ENCODE assay signal across 15 cellular contexts in the genomic region with DNA sequence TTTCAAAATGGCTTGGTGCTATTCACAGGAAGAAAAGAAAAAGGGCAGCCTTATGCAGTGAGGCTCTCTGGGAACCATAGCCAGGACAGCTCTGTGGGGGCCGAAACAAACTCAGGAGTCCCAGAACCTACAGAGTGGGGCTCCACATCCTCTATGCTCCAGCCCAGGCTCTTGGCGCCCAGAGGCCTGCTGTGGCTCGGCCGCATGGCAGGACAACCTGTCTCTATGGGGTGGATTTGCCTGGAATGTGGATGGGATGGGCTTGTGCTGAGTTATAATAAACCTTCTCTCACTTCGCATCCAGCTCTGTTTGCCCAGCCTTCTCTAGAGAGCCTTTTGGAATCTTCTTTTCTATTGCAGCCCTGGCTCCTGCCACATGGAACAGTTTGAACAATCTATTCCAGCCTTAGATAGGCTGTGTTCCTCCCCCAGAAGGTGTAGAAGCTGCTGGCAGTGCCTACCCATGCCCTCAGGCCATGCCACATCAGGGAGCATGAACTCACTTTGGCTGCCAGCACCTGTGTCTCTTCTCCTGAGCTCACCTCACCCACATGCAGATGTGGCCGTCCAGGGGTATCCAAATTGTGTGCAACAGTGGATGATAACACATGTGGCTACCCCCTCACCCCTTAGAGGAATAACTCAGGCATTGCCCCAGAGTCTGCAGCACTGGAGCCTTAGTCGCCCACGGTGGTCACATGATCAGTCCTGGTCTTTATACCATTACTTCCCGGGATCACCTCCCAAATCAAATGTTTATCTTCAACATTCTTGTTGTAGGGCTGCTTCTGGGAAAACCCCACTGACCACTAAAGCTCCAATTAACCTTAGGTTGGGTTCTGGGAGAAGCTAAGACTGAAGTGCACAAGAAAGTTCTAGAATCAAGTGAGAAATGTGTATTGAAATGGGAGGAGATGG.
A peak's percentile ranks its signal among the peaks of the same experiment; 100 is the strongest.
DNase-seq lines count a peak whose midpoint lies in the region; ATAC-seq and TF ChIP-seq lines count a peak whose summit lies in the region.
"Had no signal": no experiment of that assay in that cellular context is flagged by ENCODE, and none has a peak within 500 bp of the region (broad histone marks: within the 10 kb centered on the region; RNA-seq: fewer than 3 reads in every experiment).

No MANE protein-coding gene starts in this region.

- no peak for DNase-seq in WTC11 (ENCODE audit: low spot score)
- DNase-seq in left cardiac atrium, result no peak
- DNase-seq in osteoblast (ENCODE audit: insufficient read length, low spot score, missing footprints), result no peak
- no peak for DNase-seq in activated CD4-positive, alpha-beta T cell treated with anti-CD3 and anti-CD28 coated beads, Interleukin-2, amount 10 ng/mL, durations not matched to agents 24 days and 14 days
- DNase-seq in NCI-H524 treated with DMSO at 0.1 percent for 48 hours (lab: John Stamatoyannopoulos, UW), result no peak
- no peak for DNase-seq in endothelial cell (ENCODE audit: low spot score)
- no peak for DNase-seq in T-helper 17 cell
- DNase-seq: activated CD8-positive, alpha-beta memory T cell treated with anti-CD3 and anti-CD28 coated beads, Interleukin-2, amount 50 U/mL, for 4 hours; activated naive CD8-positive, alpha-beta T cell treated with anti-CD3 and anti-CD28 coated beads for 36 hours; AML-193; H9; kidney; SHP77 had no signal

- H3K27me3 ChIP-seq in osteoblast (ENCODE audit: insufficient read depth, low read length), result no peaks in the 10 kb centered on the region
- H3K27me3 ChIP-seq: neural progenitor cell had no signal

- TF ChIP-seq CTCF in C4-2B (conservative IDR thresholded peaks at IDR 0.05), result no peak
- TF ChIP-seq CTCF in WTC11 (IDR thresholded peaks at IDR 0.05), result no peak
- TF ChIP-seq CTCF in osteoblast (IDR thresholded peaks at IDR 0.05; ENCODE audit: extremely low read depth, low read depth, low read length), result no peak
- TF ChIP-seq CTCF in endothelial cell (IDR thresholded peaks at IDR 0.05; ENCODE audit: unreplicated experiment), result no peak

- no peak overlapping the region for H3K4me3 ChIP-seq in osteoblast (ENCODE audit: insufficient read depth, low read length)
- H3K4me3 ChIP-seq: neural progenitor cell had no signal

- H3K4me1 ChIP-seq in osteoblast (ENCODE audit: insufficient read depth, low read length), result peaks cover 37% of the 10 kb centered on the region
- H3K4me1 ChIP-seq: neural progenitor cell had no signal

- H3K4me3 Mint-ChIP-seq in WTC11 (no peak overlapping the region), endothelial cell (ENCODE audit: unreplicated experiment) (no peak overlapping the region), T-helper 17 cell (no peak overlapping the region)
- no peak overlapping the region for H3K4me3 Mint-ChIP-seq in activated CD4-positive, alpha-beta T cell treated with anti-CD3 and anti-CD28 coated beads, Interleukin-2, amount 10 ng/mL, durations not matched to agents 24 days and 14 days
- H3K4me3 Mint-ChIP-seq: activated naive CD8-positive, alpha-beta T cell treated with anti-CD3 and anti-CD28 coated beads for 36 hours; H9; neural progenitor cell had no signal

- intact Hi-C loops in left cardiac atrium (cut with DNase I), result no loop called here
- intact Hi-C loops in activated CD4-positive, alpha-beta T cell treated with anti-CD3 and anti-CD28 coated beads, Interleukin-2, amount 10 ng/mL, durations not matched to agents 24 days and 14 days (cut with micrococcal nuclease), result no loop called here

- no peaks in the 10 kb centered on the region for H4K20me1 ChIP-seq in osteoblast (ENCODE audit: insufficient read depth, low read length)

- POLR2A ChIA-PET in WTC11 (lab: Charles Lee), result no interaction called here

- no peaks in the 10 kb centered on the region for H3K79me2 ChIP-seq in osteoblast (ENCODE audit: insufficient read depth, low read length)

- H3K36me3 Mint-ChIP-seq in WTC11 (no peaks in the 10 kb centered on the region), endothelial cell (ENCODE audit: low read depth, unreplicated experiment) (no peaks in the 10 kb centered on the region), T-helper 17 cell (ENCODE audit: low read depth) (no peaks in the 10 kb centered on the region)
- H3K36me3 Mint-ChIP-seq in activated CD4-positive, alpha-beta T cell treated with anti-CD3 and anti-CD28 coated beads, Interleukin-2, amount 10 ng/mL, durations not matched to agents 24 days and 14 days (ENCODE audit: low read depth), result no peaks in the 10 kb centered on the region
- H3K36me3 Mint-ChIP-seq: activated naive CD8-positive, alpha-beta T cell treated with anti-CD3 and anti-CD28 coated beads for 36 hours had no signal

- ATAC-seq in WTC11 (peak; percentile 61), left cardiac atrium (peak; percentile 10 to 36), T-helper 17 cell (no peak)

- H3K9me3 Mint-ChIP-seq in WTC11, result no peaks in the 10 kb centered on the region
- no peaks in the 10 kb centered on the region for H3K9me3 Mint-ChIP-seq in activated CD4-positive, alpha-beta T cell treated with anti-CD3 and anti-CD28 coated beads, Interleukin-2, amount 10 ng/mL, durations not matched to agents 24 days and 14 days
- H3K9me3 Mint-ChIP-seq in endothelial cell (ENCODE audit: unreplicated experiment), result no peaks in the 10 kb centered on the region
- H3K9me3 Mint-ChIP-seq: activated naive CD8-positive, alpha-beta T cell treated with anti-CD3 and anti-CD28 coated beads for 36 hours; H9; neural progenitor cell had no signal

- H3K27ac ChIP-seq in C4-2B (peak overlapping the region; percentile 45), osteoblast (ENCODE audit: low read depth, low read length) (no peak overlapping the region)
- H3K27ac ChIP-seq: neural progenitor cell had no signal

- no peaks in the 10 kb centered on the region for H3K9me3 ChIP-seq in osteoblast (ENCODE audit: low read depth, low read length)
- H3K9me3 ChIP-seq in T-helper 17 cell (ENCODE audit: control insufficient read depth, low read length, poor library complexity, severe bottlenecking), result no peaks in the 10 kb centered on the region

- H2AFZ ChIP-seq in osteoblast (ENCODE audit: low read length), result peak overlapping the region; percentile 64
- H2AFZ ChIP-seq: neural progenitor cell had no signal

- H3K27me3 Mint-ChIP-seq in WTC11 (ENCODE audit: low read depth) (no peaks in the 10 kb centered on the region), endothelial cell (ENCODE audit: unreplicated experiment) (peaks cover 2% of the 10 kb centered on the region), T-helper 17 cell (peaks cover 5% of the 10 kb centered on the region)
- peaks cover 4% of the 10 kb centered on the region for H3K27me3 Mint-ChIP-seq in activated CD4-positive, alpha-beta T cell treated with anti-CD3 and anti-CD28 coated beads, Interleukin-2, amount 10 ng/mL, durations not matched to agents 24 days and 14 days
- H3K27me3 Mint-ChIP-seq: activated naive CD8-positive, alpha-beta T cell treated with anti-CD3 and anti-CD28 coated beads for 36 hours had no signal

- no peaks in the 10 kb centered on the region for H3K36me3 ChIP-seq in osteoblast (ENCODE audit: insufficient read depth, low read length)
- H3K36me3 ChIP-seq: neural progenitor cell had no signal

- no peak overlapping the region for H3K4me2 ChIP-seq in osteoblast (ENCODE audit: insufficient read depth, low read length)
- H3K4me2 ChIP-seq: neural progenitor cell had no signal

- H3K27ac Mint-ChIP-seq in WTC11 (no peak overlapping the region), endothelial cell (ENCODE audit: unreplicated experiment) (no peak overlapping the region), T-helper 17 cell (no peak overlapping the region)
- H3K27ac Mint-ChIP-seq in activated CD4-positive, alpha-beta T cell treated with anti-CD3 and anti-CD28 coated beads, Interleukin-2, amount 10 ng/mL, durations not matched to agents 24 days and 14 days, result no peak overlapping the region
- H3K27ac Mint-ChIP-seq: activated naive CD8-positive, alpha-beta T cell treated with anti-CD3 and anti-CD28 coated beads for 36 hours; neural progenitor cell had no signal

- H3K4me1 Mint-ChIP-seq in WTC11 (peaks cover 18% of the 10 kb centered on the region), endothelial cell (ENCODE audit: unreplicated experiment) (no peaks in the 10 kb centered on the region), T-helper 17 cell (peaks cover 3% of the 10 kb centered on the region)
- no peaks in the 10 kb centered on the region for H3K4me1 Mint-ChIP-seq in activated CD4-positive, alpha-beta T cell treated with anti-CD3 and anti-CD28 coated beads, Interleukin-2, amount 10 ng/mL, durations not matched to agents 24 days and 14 days
- H3K4me1 Mint-ChIP-seq: activated naive CD8-positive, alpha-beta T cell treated with anti-CD3 and anti-CD28 coated beads for 36 hours had no signal

- CTCF ChIA-PET in WTC11 (lab: Charles Lee), result interaction anchor here (1.0 kb wide), 1 partner anchor 75 kb away, joined by 5 read pairs; no protein-coding TSS in a partner anchor

TF ChIP-seq in WTC11, 78 proteins besides CTCF, POLR2A, EP300 and RAD21 (continues in another document):
- TF ChIP-seq GABPB1 (CRISPR knock-in tag; IDR thresholded peaks at IDR 0.05) (peak; percentile 10; the same call in 1 of the 2 replicates), ZNF317 (CRISPR knock-in tag; IDR thresholded peaks at IDR 0.05; ENCODE audit: borderline replicate concordance, low read depth) (no peak)
- TF ChIP-seq, protein P1, sequence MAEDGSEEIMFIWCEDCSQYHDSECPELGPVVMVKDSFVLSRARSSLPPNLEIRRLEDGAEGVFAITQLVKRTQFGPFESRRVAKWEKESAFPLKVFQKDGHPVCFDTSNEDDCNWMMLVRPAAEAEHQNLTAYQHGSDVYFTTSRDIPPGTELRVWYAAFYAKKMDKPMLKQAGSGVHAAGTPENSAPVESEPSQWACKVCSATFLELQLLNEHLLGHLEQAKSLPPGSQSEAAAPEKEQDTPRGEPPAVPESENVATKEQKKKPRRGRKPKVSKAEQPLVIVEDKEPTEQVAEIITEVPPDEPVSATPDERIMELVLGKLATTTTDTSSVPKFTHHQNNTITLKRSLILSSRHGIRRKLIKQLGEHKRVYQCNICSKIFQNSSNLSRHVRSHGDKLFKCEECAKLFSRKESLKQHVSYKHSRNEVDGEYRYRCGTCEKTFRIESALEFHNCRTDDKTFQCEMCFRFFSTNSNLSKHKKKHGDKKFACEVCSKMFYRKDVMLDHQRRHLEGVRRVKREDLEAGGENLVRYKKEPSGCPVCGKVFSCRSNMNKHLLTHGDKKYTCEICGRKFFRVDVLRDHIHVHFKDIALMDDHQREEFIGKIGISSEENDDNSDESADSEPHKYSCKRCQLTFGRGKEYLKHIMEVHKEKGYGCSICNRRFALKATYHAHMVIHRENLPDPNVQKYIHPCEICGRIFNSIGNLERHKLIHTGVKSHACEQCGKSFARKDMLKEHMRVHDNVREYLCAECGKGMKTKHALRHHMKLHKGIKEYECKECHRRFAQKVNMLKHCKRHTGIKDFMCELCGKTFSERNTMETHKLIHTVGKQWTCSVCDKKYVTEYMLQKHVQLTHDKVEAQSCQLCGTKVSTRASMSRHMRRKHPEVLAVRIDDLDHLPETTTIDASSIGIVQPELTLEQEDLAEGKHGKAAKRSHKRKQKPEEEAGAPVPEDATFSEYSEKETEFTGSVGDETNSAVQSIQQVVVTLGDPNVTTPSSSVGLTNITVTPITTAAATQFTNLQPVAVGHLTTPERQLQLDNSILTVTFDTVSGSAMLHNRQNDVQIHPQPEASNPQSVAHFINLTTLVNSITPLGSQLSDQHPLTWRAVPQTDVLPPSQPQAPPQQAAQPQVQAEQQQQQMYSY (CRISPR knock-in tag; IDR thresholded peaks at IDR 0.05), result peak; percentile 92
